8 cellular contexts compared by ENCODE assay signal in genomic region chr6:30357678-30358339, GRCh38. TPM values are rescaled to one million over a fixed set of nuclear protein-coding genes. Genes with fewer than 3 reads are reported as not detected.
DNase-seq lines count a peak whose midpoint lies in the region; ATAC-seq and TF ChIP-seq lines count a peak whose summit lies in the region.

No MANE protein-coding gene starts in this region.

- no peak for TF ChIP-seq EP300 in ovary (IDR thresholded peaks at IDR 0.05)

- H3K4me1 ChIP-seq in SJCRH30 (no peaks in the 10 kb centered on the region), ovary (ENCODE audit: insufficient read depth) (no peaks in the 10 kb centered on the region), vagina (no peaks in the 10 kb centered on the region)

- peaks cover 68% of the 10 kb centered on the region for H3K27me3 Mint-ChIP-seq in activated naive CD8-positive, alpha-beta T cell treated with anti-CD3 and anti-CD28 coated beads, Interleukin-2, amount 10 ng/mL, durations not matched to agents 7 days and 5 days

- peak overlapping the region; percentile 85 for H3K4me3 Mint-ChIP-seq in activated naive CD8-positive, alpha-beta T cell treated with anti-CD3 and anti-CD28 coated beads, Interleukin-2, amount 10 ng/mL, durations not matched to agents 7 days and 5 days

- H3K4me1 Mint-ChIP-seq in activated naive CD8-positive, alpha-beta T cell treated with anti-CD3 and anti-CD28 coated beads, Interleukin-2, amount 10 ng/mL, durations not matched to agents 7 days and 5 days, result peaks cover 8% of the 10 kb centered on the region

- TF ChIP-seq CTCF in ovary (IDR thresholded peaks at IDR 0.05) (no peak), vagina (IDR thresholded peaks at IDR 0.05) (peak in 2 of 3 experiments; percentile 40 to 58)

- H3K27me3 ChIP-seq in SJCRH30, result peaks cover 7% of the 10 kb centered on the region
- no peaks in the 10 kb centered on the region for H3K27me3 ChIP-seq in ovary
- H3K27me3 ChIP-seq in vagina, result peaks cover 10% of the 10 kb centered on the region

- POLR2A ChIA-PET in activated naive CD8-positive, alpha-beta T cell treated with anti-CD3 and anti-CD28 coated beads, Interleukin-2, amount 10 ng/mL, durations not matched to agents 7 days and 5 days (lab: Charles Lee), result no interaction called here

- H3K4me3 ChIP-seq in SJCRH30 (no peak overlapping the region), ovary (peak overlapping the region; percentile 39), vagina (peak overlapping the region; percentile 14 to 41)

- peak; percentile 90 for ATAC-seq in activated naive CD8-positive, alpha-beta T cell treated with anti-CD3 and anti-CD28 coated beads, Interleukin-2, amount 10 ng/mL, durations not matched to agents 7 days and 5 days (ENCODE audit: low read depth)
- ATAC-seq in Right ventricle myocardium superior (ENCODE audit: poor library complexity), result peak; percentile 53

- H3K36me3 Mint-ChIP-seq in activated naive CD8-positive, alpha-beta T cell treated with anti-CD3 and anti-CD28 coated beads, Interleukin-2, amount 10 ng/mL, durations not matched to agents 7 days and 5 days, result no peaks in the 10 kb centered on the region

- H3K36me3 ChIP-seq in SJCRH30 (no peaks in the 10 kb centered on the region), ovary (no peaks in the 10 kb centered on the region), vagina (no peaks in the 10 kb centered on the region)

- TF ChIP-seq POLR2A in ovary (IDR thresholded peaks at IDR 0.05), result no peak
- TF ChIP-seq POLR2A in vagina (IDR thresholded peaks at IDR 0.05), result no peak

- H3K9me3 ChIP-seq in SJCRH30 (replicated peaks) (no peaks in the 10 kb centered on the region), ovary (no peaks in the 10 kb centered on the region), vagina (no peaks in the 10 kb centered on the region)

- 1 to 3% (median 2%) methylated on average over 34 of the region's 34 CpGs for WGBS in ovary, 3 donors

- intact Hi-C loops in Right ventricle myocardium superior (cut with DNase I) (no loop called here), ovary (cut with DNase I) (no loop called here), vagina (cut with DNase I) (no loop called here)

- H3K27ac ChIP-seq in SJCRH30, result no peak overlapping the region
- H3K27ac ChIP-seq in ovary, result no peak overlapping the region
- no peak overlapping the region for H3K27ac ChIP-seq in vagina

- no peaks in the 10 kb centered on the region for H3K9me3 Mint-ChIP-seq in activated naive CD8-positive, alpha-beta T cell treated with anti-CD3 and anti-CD28 coated beads, Interleukin-2, amount 10 ng/mL, durations not matched to agents 7 days and 5 days

- peak; percentile 49 for DNase-seq in DMS153 treated with DMSO at 0.1 percent for 48 hours (lab: John Stamatoyannopoulos, UW; ENCODE audit: unreplicated experiment)
- peak; percentile 7 for DNase-seq in KG1 (lab: John Stamatoyannopoulos, UW)
- DNase-seq in SJCRH30, result peak; percentile 26 to 63
- DNase-seq in activated naive CD8-positive, alpha-beta T cell treated with anti-CD3 and anti-CD28 coated beads, Interleukin-2, amount 10 ng/mL, durations not matched to agents 7 days and 5 days, result peak; percentile 47
- no peak for DNase-seq in Right ventricle myocardium superior
- peak in 2 of 5 donors; percentile 34 to 39 for DNase-seq in ovary
- no peak for DNase-seq in vagina (ENCODE audit: extremely low spot score in 2 of 2)
- DNase-seq in ureter (ENCODE audit: low spot score), result no peak

- H3K27ac Mint-ChIP-seq in activated naive CD8-positive, alpha-beta T cell treated with anti-CD3 and anti-CD28 coated beads, Interleukin-2, amount 10 ng/mL, durations not matched to agents 7 days and 5 days, result no peak overlapping the region

RNA-seq across cellular contexts. Expression of gene RPP21, which starts 12.9 kb away (rescaled TPM):
- total RNA-seq in SJCRH30 (2014; rRNA removed; shearing (Covaris generic)), result 38.0 and 52.4 TPM in 2 replicates
- 10 to 100 TPM; 43.0 to 49.3 TPM for total RNA-seq in activated naive CD8-positive, alpha-beta T cell treated with anti-CD3 and anti-CD28 coated beads, Interleukin-2, amount 10 ng/mL, durations not matched to agents 7 days and 5 days
- total RNA-seq in Right ventricle myocardium superior (25.4 TPM), ovary (100 to 1,000 TPM in 1 of 7 donors, 10 to 100 TPM in 6; 31.0 to 104 (median 44.5) TPM), vagina (152 TPM), ureter (48.3 TPM)
- polyA plus RNA-seq in ovary, result 100 to 1,000 TPM in 1 of 2 donors, 10 to 100 TPM in 1; 14.2 to 106 TPM

RNA-seq across cellular contexts. Expression of gene TRIM39, which starts 31.1 kb away (rescaled TPM):
- 5.9 and 8.7 TPM in 2 replicates for total RNA-seq in SJCRH30 (2014; rRNA removed; shearing (Covaris generic))
- 10 to 100 TPM; 24.1 to 24.2 TPM for total RNA-seq in activated naive CD8-positive, alpha-beta T cell treated with anti-CD3 and anti-CD28 coated beads, Interleukin-2, amount 10 ng/mL, durations not matched to agents 7 days and 5 days
- total RNA-seq in Right ventricle myocardium superior, result 6.2 TPM
- total RNA-seq in ovary, result 10 to 100 TPM in 5 of 7 donors, 1 to 10 TPM in 2; 7.6 to 16.4 (median 14.3) TPM
- 10 to 100 TPM; 11.8 to 16.7 TPM for polyA plus RNA-seq in ovary
- 10.1 TPM for total RNA-seq in vagina
- 13.8 TPM for total RNA-seq in ureter

Comparison
In these comparisons a context has a peak if more than half of its experiments do, and no peak if none do; other contexts are left out.
1. DNase-seq: peak in DMS153 treated with DMSO at 0.1 percent for 48 hours (single experiment), KG1 (single experiment), SJCRH30 (2 of 2) and activated naive CD8-positive, alpha-beta T cell treated with anti-CD3 and anti-CD28 coated beads, Interleukin-2, amount 10 ng/mL, durations not matched to agents 7 days and 5 days (single experiment); none in Right ventricle myocardium superior (single experiment), vagina (0 of 2) and ureter (single experiment).
2. CTCF ChIP-seq: peak in vagina (2 of 3); none in ovary (0 of 3).